26 cellular contexts compared by ENCODE assay signal in genomic region chr1:231702321-231702720, GRCh38.
"Had no signal": no experiment of that assay in that cellular context is flagged by ENCODE, and none has a peak within 500 bp of the region (broad histone marks: within the 10 kb centered on the region; RNA-seq: fewer than 3 reads in every experiment).

No MANE protein-coding gene starts in this region.

- DNase-seq: activated CD4-positive, alpha-beta T cell treated with anti-CD3 and anti-CD28 coated beads for 36 hours; activated CD4-positive, CD25-positive, alpha-beta regulatory T cell; activated effector memory CD4-positive, alpha-beta T cell treated with Interleukin-2 at 50 U/mL for 16 hours; activated naive CD4-positive, alpha-beta T cell treated with anti-CD3 and anti-CD28 coated beads for 36 hours; activated naive CD8-positive, alpha-beta T cell treated with anti-CD3 and anti-CD28 coated beads for 36 hours; activated T-cell treated with anti-CD3 and anti-CD28 coated beads for 4 hours; amniotic stem cell; caudate nucleus; dermis blood vessel endothelial cell; effector CD4-positive, alpha-beta T cell; heart right ventricle; midbrain; natural killer cell; ovary; retina; small intestine; stimulated activated CD4-positive, alpha-beta T cell treated with anti-CD3 and anti-CD28 coated beads, Interleukin-4, amount 100 ng/mL, for 24 hours; T-cell; tibial artery; upper lobe of right lung had no signal

- H3K4me1 ChIP-seq: suprapubic skin had no signal

- H3K4me3 ChIP-seq: heart right ventricle, ovary, prostate gland, suprapubic skin, tibial artery, upper lobe of right lung had no signal

- H3K4me3 Mint-ChIP-seq: activated CD4-positive, alpha-beta T cell treated with anti-CD3 and anti-CD28 coated beads for 36 hours; activated naive CD4-positive, alpha-beta T cell treated with anti-CD3 and anti-CD28 coated beads for 36 hours; activated naive CD8-positive, alpha-beta T cell treated with anti-CD3 and anti-CD28 coated beads for 36 hours; natural killer cell; stimulated activated effector memory CD8-positive, alpha-beta T cell treated with anti-CD3 and anti-CD28 coated beads, Interleukin-12 subunit alpha, Interleukin-12 subunit beta, amount 100 ng/mL, for 72 hours; T-cell; T-helper 2 cell treated with Interferon-gamma antibody and Interleukin-4, amounts not matched to agents 5 μg/mL and 100 μg/mL, for 36 hours had no signal

- H3K27me3 Mint-ChIP-seq: activated CD4-positive, alpha-beta T cell treated with anti-CD3 and anti-CD28 coated beads for 36 hours; activated naive CD8-positive, alpha-beta T cell treated with anti-CD3 and anti-CD28 coated beads for 36 hours; T-cell had no signal

- H3K27me3 ChIP-seq: heart right ventricle, neutrophil, ovary, suprapubic skin, tibial artery, upper lobe of right lung had no signal

- H3K9me3 ChIP-seq: heart right ventricle, neutrophil, ovary, prostate gland, suprapubic skin, tibial artery, upper lobe of right lung had no signal

- ATAC-seq: activated CD4-positive, alpha-beta T cell treated with anti-CD3 and anti-CD28 coated beads for 36 hours; heart right ventricle; natural killer cell; sciatic nerve; stimulated activated effector memory CD8-positive, alpha-beta T cell treated with anti-CD3 and anti-CD28 coated beads, Interleukin-12 subunit alpha, Interleukin-12 subunit beta, amount 100 ng/mL, for 72 hours; T-cell; upper lobe of right lung had no signal

- H3K27ac Mint-ChIP-seq: activated CD4-positive, alpha-beta T cell treated with anti-CD3 and anti-CD28 coated beads for 36 hours; activated naive CD4-positive, alpha-beta T cell treated with anti-CD3 and anti-CD28 coated beads for 36 hours; activated naive CD8-positive, alpha-beta T cell treated with anti-CD3 and anti-CD28 coated beads for 36 hours; natural killer cell; stimulated activated effector memory CD8-positive, alpha-beta T cell treated with anti-CD3 and anti-CD28 coated beads, Interleukin-12 subunit alpha, Interleukin-12 subunit beta, amount 100 ng/mL, for 72 hours; T-cell; T-helper 2 cell treated with Interferon-gamma antibody and Interleukin-4, amounts not matched to agents 5 μg/mL and 100 μg/mL, for 36 hours had no signal

- H3K36me3 Mint-ChIP-seq: natural killer cell; stimulated activated effector memory CD8-positive, alpha-beta T cell treated with anti-CD3 and anti-CD28 coated beads, Interleukin-12 subunit alpha, Interleukin-12 subunit beta, amount 100 ng/mL, for 72 hours had no signal

- H3K36me3 ChIP-seq: ovary, prostate gland, tibial artery, upper lobe of right lung had no signal

- H3K27ac ChIP-seq: heart right ventricle, neutrophil, ovary, prostate gland, suprapubic skin, tibial artery, upper lobe of right lung had no signal

- H3K9me3 Mint-ChIP-seq: activated naive CD4-positive, alpha-beta T cell treated with anti-CD3 and anti-CD28 coated beads for 36 hours; activated naive CD8-positive, alpha-beta T cell treated with anti-CD3 and anti-CD28 coated beads for 36 hours; natural killer cell; stimulated activated effector memory CD8-positive, alpha-beta T cell treated with anti-CD3 and anti-CD28 coated beads, Interleukin-12 subunit alpha, Interleukin-12 subunit beta, amount 100 ng/mL, for 72 hours; T-helper 2 cell treated with Interferon-gamma antibody and Interleukin-4, amounts not matched to agents 5 μg/mL and 100 μg/mL, for 36 hours had no signal
